9 cellular contexts compared by ENCODE assay signal in the genomic region with DNA sequence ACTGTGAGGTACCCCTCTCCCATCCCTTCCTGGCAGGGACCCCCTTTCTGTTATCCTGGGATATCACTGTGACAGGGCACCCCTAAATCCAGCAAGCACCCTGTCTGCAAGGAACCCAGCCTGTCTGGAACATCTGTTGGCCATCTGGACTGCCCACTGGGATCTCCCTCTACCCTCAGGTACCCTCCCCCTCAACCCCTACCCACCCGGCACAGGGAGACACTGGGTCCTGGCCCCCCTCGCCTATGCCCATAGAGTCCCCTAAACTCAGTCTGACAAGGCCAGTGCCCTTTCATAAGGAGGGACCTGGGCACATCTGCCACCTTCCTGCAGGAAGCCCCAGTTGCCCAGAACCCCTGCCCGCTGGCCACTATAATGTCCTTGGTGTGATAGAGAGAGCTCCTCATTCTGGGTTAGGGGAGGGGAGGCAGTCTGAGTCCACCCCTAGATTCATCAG. TPM values are rescaled to one million over a fixed set of nuclear protein-coding genes. Genes with fewer than 3 reads are reported as not detected.
DNase-seq lines count a peak whose midpoint lies in the region; ATAC-seq, FAIRE-seq and TF ChIP-seq lines count a peak whose summit lies in the region.
"Had no signal": no experiment of that assay in that cellular context is flagged by ENCODE, and none has a peak within 500 bp of the region (broad histone marks: within the 10 kb centered on the region; RNA-seq: fewer than 3 reads in every experiment).

No MANE protein-coding gene starts in this region.

- peak overlapping the region; percentile 90 for H3K27ac ChIP-seq in C4-2B

- no peaks in the 10 kb centered on the region for H3K27me3 ChIP-seq in Loucy (ENCODE audit: insufficient read depth, low read length, poor library complexity, severe bottlenecking)

- TF ChIP-seq POLR2A in GM12892 (IDR thresholded peaks at IDR 0.05; ENCODE audit: low read depth, low read length) = no peak

- no peak for DNase-seq in natural killer cell treated with Interleukin-12 subunit alpha and Interleukin-12 subunit beta and Interleukin-15 and Interleukin-18, amount 100 ng/mL, for 72 hours (ENCODE audit: low spot score)
- DNase-seq in GM12892 (ENCODE audit: insufficient read length) = no peak

- FAIRE-seq in GM12892 (lab: Jason Lieb, UNC) = no peak
- FAIRE-seq: TTC549 had no signal

- H3K9me3 Mint-ChIP-seq in dendritic cell treated with granulocyte-macrophage colony-stimulating factor and Interleukin-4, amounts not matched to agents 40 ng/mL and 50 ng/mL, for 4 days = no peaks in the 10 kb centered on the region
- H3K9me3 Mint-ChIP-seq in natural killer cell treated with Interleukin-12 subunit alpha and Interleukin-12 subunit beta and Interleukin-15 and Interleukin-18, amount 100 ng/mL, for 72 hours = no peaks in the 10 kb centered on the region

- H3K79me2 ChIP-seq in Loucy (ENCODE audit: insufficient read depth, low read length) = peaks cover 45% of the 10 kb centered on the region

- H3K4me3 ChIP-seq in Loucy (ENCODE audit: low read length, poor library complexity, severe bottlenecking) = peak overlapping the region; percentile 94

- no peaks in the 10 kb centered on the region for H3K9me3 ChIP-seq in Loucy (ENCODE audit: insufficient read depth, low read depth, low read length)

- H3F3A ChIP-seq in Loucy (ENCODE audit: low read depth) = no peaks in the 10 kb centered on the region

- no peaks in the 10 kb centered on the region for H4K20me1 ChIP-seq in Loucy (ENCODE audit: insufficient read depth, low read length, poor library complexity, severe bottlenecking)

- peak overlapping the region; percentile 94 for H3K9ac ChIP-seq in Loucy (ENCODE audit: low read depth, low read length, poor library complexity, severe bottlenecking)

- peaks cover 29% of the 10 kb centered on the region for H3K4me1 ChIP-seq in Loucy (ENCODE audit: insufficient read depth, low read length, poor library complexity, severe bottlenecking)

- peak overlapping the region; percentile 82 for H3K27ac Mint-ChIP-seq in dendritic cell treated with granulocyte-macrophage colony-stimulating factor and Interleukin-4, amounts not matched to agents 40 ng/mL and 50 ng/mL, for 4 days
- H3K27ac Mint-ChIP-seq in natural killer cell treated with Interleukin-12 subunit alpha and Interleukin-12 subunit beta and Interleukin-15 and Interleukin-18, amount 100 ng/mL, for 72 hours = peak overlapping the region in 1 of 2 donors; percentile 42

- H3K4me2 ChIP-seq in Loucy (ENCODE audit: low read depth, low read length, poor library complexity, severe bottlenecking) = peak overlapping the region; percentile 100

- TF ChIP-seq CTCF in C4-2B (conservative IDR thresholded peaks at IDR 0.05) = no peak
- TF ChIP-seq CTCF in Loucy (conservative IDR thresholded peaks at IDR 0.05; ENCODE audit: low read length) = no peak

- ATAC-seq in natural killer cell treated with Interleukin-12 subunit alpha and Interleukin-12 subunit beta and Interleukin-15 and Interleukin-18, amount 100 ng/mL, for 72 hours = no peak
- no peak for ATAC-seq in HG03139 (IDR thresholded peaks at IDR 0.05; ENCODE audit: unreplicated experiment)
- ATAC-seq in GM21786 (IDR thresholded peaks at IDR 0.05; ENCODE audit: unreplicated experiment) = no peak
- ATAC-seq in HG03439 (IDR thresholded peaks at IDR 0.05; ENCODE audit: unreplicated experiment) = no peak

- peaks cover 62% of the 10 kb centered on the region for H3K36me3 Mint-ChIP-seq in dendritic cell treated with granulocyte-macrophage colony-stimulating factor and Interleukin-4, amounts not matched to agents 40 ng/mL and 50 ng/mL, for 4 days (ENCODE audit: low read depth)
- H3K36me3 Mint-ChIP-seq in natural killer cell treated with Interleukin-12 subunit alpha and Interleukin-12 subunit beta and Interleukin-15 and Interleukin-18, amount 100 ng/mL, for 72 hours = no peaks in the 10 kb centered on the region

- H3K4me3 Mint-ChIP-seq in dendritic cell treated with granulocyte-macrophage colony-stimulating factor and Interleukin-4, amounts not matched to agents 40 ng/mL and 50 ng/mL, for 4 days = peak overlapping the region; percentile 75
- H3K4me3 Mint-ChIP-seq in natural killer cell treated with Interleukin-12 subunit alpha and Interleukin-12 subunit beta and Interleukin-15 and Interleukin-18, amount 100 ng/mL, for 72 hours = peak overlapping the region; percentile 81

- no peak overlapping the region for H2AFZ ChIP-seq in Loucy (ENCODE audit: low read length)

- H3K36me3 ChIP-seq in Loucy (ENCODE audit: insufficient read depth, low read length) = no peaks in the 10 kb centered on the region

- intact Hi-C loops in dendritic cell treated with granulocyte-macrophage colony-stimulating factor and Interleukin-4, amounts not matched to agents 40 ng/mL and 50 ng/mL, for 4 days (cut with micrococcal nuclease) = no loop called here

- peaks cover 55% of the 10 kb centered on the region for H3K4me1 Mint-ChIP-seq in dendritic cell treated with granulocyte-macrophage colony-stimulating factor and Interleukin-4, amounts not matched to agents 40 ng/mL and 50 ng/mL, for 4 days (ENCODE audit: low read depth)
- peaks cover 27 to 34% of the 10 kb centered on the region in 2 donors for H3K4me1 Mint-ChIP-seq in natural killer cell treated with Interleukin-12 subunit alpha and Interleukin-12 subunit beta and Interleukin-15 and Interleukin-18, amount 100 ng/mL, for 72 hours (ENCODE audit: low read depth in 2 of 2)

- H3K9me2 ChIP-seq in Loucy (replicated peaks; ENCODE audit: low read depth, low read length) = no peaks in the 10 kb centered on the region

- no peaks in the 10 kb centered on the region for H3K27me3 Mint-ChIP-seq in dendritic cell treated with granulocyte-macrophage colony-stimulating factor and Interleukin-4, amounts not matched to agents 40 ng/mL and 50 ng/mL, for 4 days
- no peaks in the 10 kb centered on the region for H3K27me3 Mint-ChIP-seq in natural killer cell treated with Interleukin-12 subunit alpha and Interleukin-12 subunit beta and Interleukin-15 and Interleukin-18, amount 100 ng/mL, for 72 hours

RNA-seq across cellular contexts. Expression of a gene that starts 2.8 kb away (rescaled TPM):
- total RNA-seq in natural killer cell treated with Interleukin-12 subunit alpha and Interleukin-12 subunit beta and Interleukin-15 and Interleukin-18, amount 100 ng/mL, for 72 hours = 10 to 100 TPM; 15.1 to 29.1 TPM
- polyA plus RNA-seq in GM12892 (2012; ENCODE audit: missing spikeins) = 36.2 TPM

RNA-seq across cellular contexts. Expression of a gene that starts 5.0 kb away (rescaled TPM):
- total RNA-seq in natural killer cell treated with Interleukin-12 subunit alpha and Interleukin-12 subunit beta and Interleukin-15 and Interleukin-18, amount 100 ng/mL, for 72 hours = 10 to 100 TPM; 18.0 to 25.9 TPM
- polyA plus RNA-seq in GM12892 (2012; ENCODE audit: missing spikeins) = 3.1 TPM

RNA-seq across cellular contexts. Expression of a gene that starts 29.3 kb away (rescaled TPM):
- 100 to 1,000 TPM; 424 to 774 TPM for total RNA-seq in natural killer cell treated with Interleukin-12 subunit alpha and Interleukin-12 subunit beta and Interleukin-15 and Interleukin-18, amount 100 ng/mL, for 72 hours
- 283 TPM for polyA plus RNA-seq in GM12892 (2012; ENCODE audit: missing spikeins)

RNA-seq across cellular contexts. Expression of a gene that starts 38.4 kb away (rescaled TPM):
- 1 to 10 TPM; 3.9 to 5.8 TPM for total RNA-seq in natural killer cell treated with Interleukin-12 subunit alpha and Interleukin-12 subunit beta and Interleukin-15 and Interleukin-18, amount 100 ng/mL, for 72 hours
- polyA plus RNA-seq in GM12892 (2012; ENCODE audit: missing spikeins) = 4.9 TPM

RNA-seq across cellular contexts. Expression of a gene that starts 40.3 kb away (rescaled TPM):
- total RNA-seq in natural killer cell treated with Interleukin-12 subunit alpha and Interleukin-12 subunit beta and Interleukin-15 and Interleukin-18, amount 100 ng/mL, for 72 hours = 10 to 100 TPM; 60.2 to 99.9 TPM
- 128 TPM for polyA plus RNA-seq in GM12892 (2012; ENCODE audit: missing spikeins)
